In genomic region chr5:173180331-173180730, GRCh38 we compare ENCODE assay signal across 17 cellular contexts. TPM values are rescaled to one million over a fixed set of nuclear protein-coding genes. Genes with fewer than 3 reads are reported as not detected.
"Had no signal": no experiment of that assay in that cellular context is flagged by ENCODE, and none has a peak within 500 bp of the region (broad histone marks: within the 10 kb centered on the region; RNA-seq: fewer than 3 reads in every experiment).

No MANE protein-coding gene starts in this region.

- H3K4me1 ChIP-seq: colonic mucosa, esophagus muscularis mucosa, left ventricle myocardium inferior, pancreas had no signal

- H3K36me3 ChIP-seq: colonic mucosa, esophagus muscularis mucosa, left ventricle myocardium inferior, pancreas had no signal

- H3K4me3 ChIP-seq: colonic mucosa, esophagus muscularis mucosa, hepatocyte, left ventricle myocardium inferior, mucosa of descending colon, pancreas had no signal

- H3K9me3 ChIP-seq: colonic mucosa, mucosa of descending colon, pancreas had no signal

- DNase-seq: activated CD4-positive, alpha-beta T cell treated with anti-CD3 and anti-CD28 coated beads, Interleukin-2, amount 10 ng/mL, durations not matched to agents 7 days and 5 days; activated naive CD4-positive, alpha-beta T cell treated with Interleukin-2 at 50 U/mL for 16 hours; anterior cingulate cortex; caudate nucleus; colonic mucosa; kidney; left ventricle myocardium inferior; mucosa of descending colon; naive thymus-derived CD8-positive, alpha-beta T cell; pancreas had no signal

- H3K27ac ChIP-seq: colonic mucosa, esophagus muscularis mucosa, hepatocyte, left ventricle myocardium inferior, pancreas had no signal

- ATAC-seq: mucosa of descending colon; naive thymus-derived CD8-positive, alpha-beta T cell; pancreas; stimulated activated memory B cell treated with anti-CD40 and anti-IgM and Interleukin-4, amounts not matched to agents 10 μg/mL and 1 μg/mL and 100 μg/mL, for 72 hours had no signal

RNA-seq across cellular contexts. Expression of gene NKX2-5, which starts 54.7 kb away (rescaled TPM):
- total RNA-seq: activated CD4-positive, alpha-beta T cell treated with anti-CD3 and anti-CD28 coated beads, Interleukin-2, amount 10 ng/mL, durations not matched to agents 7 days and 5 days; activated CD8-positive, alpha-beta memory T cell treated with anti-CD3 and anti-CD28 coated beads for 36 hours; colonic mucosa; esophagus muscularis mucosa; glomerular endothelial cell; hepatocyte; kidney; mucosa of descending colon; naive thymus-derived CD8-positive, alpha-beta T cell; renal cortical epithelial cell; ureter had no signal
